Comparison of ENCODE assay signal across 1 cellular context in genomic region chr4:19961092-19961491, GRCh38.
A peak's percentile ranks its signal among the peaks of the same experiment; 100 is the strongest.
TF ChIP-seq lines count a peak whose summit lies in the region.

No MANE protein-coding gene starts in this region.

TF ChIP-seq in SK-N-SH, 30 proteins besides CTCF, POLR2A, EP300 and RAD21 (continued from another document):
- TF ChIP-seq USF2 (IDR thresholded peaks at IDR 0.05; ENCODE audit: borderline replicate concordance, low read depth, low read length): no peak
- TF ChIP-seq RXRA (IDR thresholded peaks at IDR 0.05; ENCODE audit: borderline replicate concordance, low read depth): peak; percentile 75; the same call in 1 of the 2 replicates
- TF ChIP-seq, protein P1, sequence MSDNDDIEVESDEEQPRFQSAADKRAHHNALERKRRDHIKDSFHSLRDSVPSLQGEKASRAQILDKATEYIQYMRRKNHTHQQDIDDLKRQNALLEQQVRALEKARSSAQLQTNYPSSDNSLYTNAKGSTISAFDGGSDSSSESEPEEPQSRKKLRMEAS (IDR thresholded peaks at IDR 0.05; ENCODE audit: low read depth): no peak
- TF ChIP-seq CHD2 (IDR thresholded peaks at IDR 0.05; ENCODE audit: low read length, partially characterized antibody): no peak
- no peak for TF ChIP-seq MXI1 (IDR thresholded peaks at IDR 0.05; ENCODE audit: low read depth, low read length)
- TF ChIP-seq GABPA (IDR thresholded peaks at IDR 0.05; ENCODE audit: low read depth): no peak
- no peak; the same call in 1 of the 2 replicates for TF ChIP-seq POLR2AphosphoS5 (IDR thresholded peaks at IDR 0.05; ENCODE audit: low read depth, low read length)
- TF ChIP-seq GATA2 (CRISPR knock-in tag; IDR thresholded peaks at IDR 0.05): no peak
- TF ChIP-seq FOXM1 (IDR thresholded peaks at IDR 0.05; ENCODE audit: low read depth): peak; percentile 33; the same call in 1 of the 2 replicates
- no peak for TF ChIP-seq FOXJ3 (CRISPR knock-in tag; IDR thresholded peaks at IDR 0.05)
- TF ChIP-seq, protein P2, sequence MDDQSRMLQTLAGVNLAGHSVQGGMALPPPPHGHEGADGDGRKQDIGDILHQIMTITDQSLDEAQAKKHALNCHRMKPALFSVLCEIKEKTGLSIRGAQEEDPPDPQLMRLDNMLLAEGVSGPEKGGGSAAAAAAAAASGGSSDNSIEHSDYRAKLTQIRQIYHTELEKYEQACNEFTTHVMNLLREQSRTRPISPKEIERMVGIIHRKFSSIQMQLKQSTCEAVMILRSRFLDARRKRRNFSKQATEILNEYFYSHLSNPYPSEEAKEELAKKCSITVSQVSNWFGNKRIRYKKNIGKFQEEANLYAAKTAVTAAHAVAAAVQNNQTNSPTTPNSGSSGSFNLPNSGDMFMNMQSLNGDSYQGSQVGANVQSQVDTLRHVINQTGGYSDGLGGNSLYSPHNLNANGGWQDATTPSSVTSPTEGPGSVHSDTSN (IDR thresholded peaks at IDR 0.05): peak; percentile 91
